ENCODE assay signal across 1 cellular context in genomic region chr3:48633743-48634142, GRCh38.
TF ChIP-seq lines count a peak whose summit lies in the region.

No MANE protein-coding gene starts in this region.

TF ChIP-seq in A549, 52 proteins besides CTCF, POLR2A, EP300 and RAD21:
- TF ChIP-seq FOXS1 (CRISPR knock-in tag; IDR thresholded peaks at IDR 0.05): no peak
- no peak for TF ChIP-seq POLR2AphosphoS2 (conservative IDR thresholded peaks at IDR 0.05; ENCODE audit: low read length)
- TF ChIP-seq ATOH8 (CRISPR knock-in tag; IDR thresholded peaks at IDR 0.05; ENCODE audit: low read depth): no peak
- TF ChIP-seq EHMT2 (IDR thresholded peaks at IDR 0.05; ENCODE audit: low read depth): no peak
- no peak for TF ChIP-seq HOXB13 (CRISPR knock-in tag; IDR thresholded peaks at IDR 0.05; ENCODE audit: low read depth)
- no peak for TF ChIP-seq CHD4 (IDR thresholded peaks at IDR 0.05; ENCODE audit: borderline replicate concordance)
- TF ChIP-seq RARB (CRISPR knock-in tag; IDR thresholded peaks at IDR 0.05): no peak
- TF ChIP-seq SMC3 (IDR thresholded peaks at IDR 0.05): no peak
- no peak for TF ChIP-seq GATA3 (IDR thresholded peaks at IDR 0.05; ENCODE audit: borderline replicate concordance)
- no peak for TF ChIP-seq HES2 (IDR thresholded peaks at IDR 0.05)
- TF ChIP-seq CHD2 (IDR thresholded peaks at IDR 0.05; ENCODE audit: low read length, partially characterized antibody): no peak
- TF ChIP-seq HOXA7 (CRISPR knock-in tag; IDR thresholded peaks at IDR 0.05): no peak
- no peak for TF ChIP-seq KDM5A (IDR thresholded peaks at IDR 0.05)
- no peak for TF ChIP-seq NPAS2 (CRISPR knock-in tag; IDR thresholded peaks at IDR 0.05; ENCODE audit: borderline replicate concordance)
- no peak for TF ChIP-seq HMGXB4 (CRISPR knock-in tag; IDR thresholded peaks at IDR 0.05; ENCODE audit: borderline replicate concordance)
- no peak for TF ChIP-seq CBX2 (IDR thresholded peaks at IDR 0.05; ENCODE audit: borderline replicate concordance, low read depth)
- no peak for TF ChIP-seq MYC (IDR thresholded peaks at IDR 0.05; ENCODE audit: borderline replicate concordance, low read length)
- no peak for TF ChIP-seq FOSB (CRISPR knock-in tag; IDR thresholded peaks at IDR 0.05)
- TF ChIP-seq ELK1 (IDR thresholded peaks at IDR 0.05; ENCODE audit: low read depth, low read length): no peak
TF ChIP-seq in A549: peak in this region for 0.
